ENCODE assay signal across 24 cellular contexts in the genomic region with DNA sequence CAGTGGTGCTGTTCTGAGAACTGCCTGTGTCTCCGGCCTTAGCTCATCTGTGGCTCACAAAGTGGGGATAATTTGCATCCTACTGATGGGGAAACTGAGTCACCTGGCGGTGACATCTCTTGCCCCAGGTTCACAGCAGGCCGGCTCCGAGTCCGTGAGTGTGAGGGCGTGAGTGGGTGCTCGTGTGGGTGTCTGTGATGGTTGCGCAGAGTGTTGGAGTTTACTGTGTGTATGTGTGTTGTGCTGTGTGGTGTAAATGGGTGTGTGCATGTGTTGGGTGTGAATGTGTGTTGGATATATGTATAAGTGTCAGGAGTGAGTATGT.
A peak's percentile ranks its signal among the peaks of the same experiment; 100 is the strongest.
DNase-seq lines count a peak whose midpoint lies in the region; ATAC-seq and TF ChIP-seq lines count a peak whose summit lies in the region.
"Had no signal": no experiment of that assay in that cellular context is flagged by ENCODE, and none has a peak within 500 bp of the region (broad histone marks: within the 10 kb centered on the region; RNA-seq: fewer than 3 reads in every experiment).

No MANE protein-coding gene starts in this region.

- H3K36me3 ChIP-seq in mammary epithelial cell (ENCODE audit: insufficient read depth, low read length) (no peaks in the 10 kb centered on the region), hepatocyte (replicated peaks; ENCODE audit: insufficient read depth, low read depth) (no peaks in the 10 kb centered on the region)
- H3K36me3 ChIP-seq: colonic mucosa had no signal

- TF ChIP-seq CTCF in MCF 10A (IDR thresholded peaks at IDR 0.05; ENCODE audit: unreplicated experiment) (no peak), mammary epithelial cell (conservative IDR thresholded peaks at IDR 0.05 in 1 of 2, IDR thresholded peaks at IDR 0.05 in 1 of 2; ENCODE audit: extremely low read depth in 1 of 2, insufficient read depth in 1 of 2, low read depth in 1 of 2, low read length in 2 of 2) (no peak), WTC11 (IDR thresholded peaks at IDR 0.05) (no peak), hepatocyte (IDR thresholded peaks at IDR 0.05; ENCODE audit: poor library complexity) (no peak), type B pancreatic cell (conservative IDR thresholded peaks at IDR 0.05) (no peak)

- H3K27ac ChIP-seq in mammary epithelial cell (ENCODE audit: insufficient read depth, low read depth, low read length) (no peak overlapping the region), hepatocyte (peak overlapping the region; percentile 77)
- H3K27ac ChIP-seq: colonic mucosa, epithelial cell of prostate, KMS-11 had no signal

- dilution Hi-C loops in mammary epithelial cell (cut with HindIII; ENCODE audit: low sequenced_read_pairs) = no loop called here

- H3K9ac ChIP-seq in mammary epithelial cell (ENCODE audit: insufficient read depth, low read length) = no peak overlapping the region
- H3K9ac ChIP-seq: KMS-11 had no signal

- WGBS in mammary epithelial cell (ENCODE audit: low coverage, missing lambda C conversion rate) = 100% methylated on average over 2 of the region's 8 CpGs
- 93% methylated on average over 8 of the region's 8 CpGs for WGBS in hepatocyte (ENCODE audit: low lambda C conversion rate, missing lambda C conversion rate)

- H3K27ac Mint-ChIP-seq in MCF 10A (ENCODE audit: low read depth, unreplicated experiment) = peak overlapping the region; percentile 52
- peak overlapping the region; percentile 92 for H3K27ac Mint-ChIP-seq in WTC11
- H3K27ac Mint-ChIP-seq in type B pancreatic cell = peak overlapping the region; percentile 32
- H3K27ac Mint-ChIP-seq: activated CD4-positive, alpha-beta T cell treated with anti-CD3 and anti-CD28 coated beads for 36 hours; activated T-helper 2 cell treated with anti-CD3 and anti-CD28 coated beads, Interferon-gamma antibody, Interleukin-2, Interleukin-4, amounts not matched to agents 10 μg/mL and 5 μg/mL and 100 μg/mL, durations not matched to agents 14 hours and 24 hours and 36 hours; CD4-positive, alpha-beta T cell; naive thymus-derived CD4-positive, alpha-beta T cell had no signal

- H3K9me3 Mint-ChIP-seq in MCF 10A (ENCODE audit: unreplicated experiment) (peaks cover 9% of the 10 kb centered on the region), WTC11 (peaks cover 9% of the 10 kb centered on the region), type B pancreatic cell (no peaks in the 10 kb centered on the region)
- H3K9me3 Mint-ChIP-seq: activated T-helper 2 cell treated with anti-CD3 and anti-CD28 coated beads, Interferon-gamma antibody, Interleukin-2, Interleukin-4, amounts not matched to agents 10 μg/mL and 5 μg/mL and 100 μg/mL, durations not matched to agents 14 hours and 24 hours and 36 hours; CD4-positive, alpha-beta T cell had no signal

- in situ Hi-C loops in mammary epithelial cell (cut with MboI; ENCODE audit: low sequenced_read_pairs in 2 of 2) = no loop called here

- no peak for ATAC-seq in WTC11
- no peak for ATAC-seq in GM21515 (IDR thresholded peaks at IDR 0.05; ENCODE audit: unreplicated experiment)
- ATAC-seq in HG03108 (IDR thresholded peaks at IDR 0.05; ENCODE audit: unreplicated experiment) = no peak
- ATAC-seq: activated CD4-positive, alpha-beta T cell treated with anti-CD3 and anti-CD28 coated beads for 36 hours; naive thymus-derived CD4-positive, alpha-beta T cell; SK-N-SH treated with all-trans-retinoic acid at 6 μM for 48 hours had no signal

- no peak for DNase-seq in MCF 10A (ENCODE audit: unreplicated experiment)
- no peak for DNase-seq in mammary epithelial cell
- DNase-seq in WTC11 (ENCODE audit: low spot score) = no peak
- no peak for DNase-seq in hepatocyte (ENCODE audit: low spot score)
- DNase-seq in type B pancreatic cell (ENCODE audit: extremely low spot score, unreplicated experiment) = no peak
- no peak for DNase-seq in NCI-H345 treated with DMSO at 0.1 percent for 48 hours (lab: John Stamatoyannopoulos, UW; ENCODE audit: unreplicated experiment)
- DNase-seq: activated CD4-positive, alpha-beta T cell treated with anti-CD3 and anti-CD28 coated beads for 36 hours; activated naive CD4-positive, alpha-beta T cell treated with anti-CD3 and anti-CD28 coated beads, Interleukin-2, amount 50 U/mL, for 16 hours; activated T-cell treated with anti-CD3 and anti-CD28 coated beads for 4 hours; CD4-positive, alpha-beta T cell; colonic mucosa; effector CD4-positive, alpha-beta T cell; H7; naive thymus-derived CD4-positive, alpha-beta T cell; NCI-H2029 treated with DMSO at 0.1 percent for 48 hours; NCI-H526; OCI-M1; Right ventricle myocardium superior had no signal

- H3K36me3 Mint-ChIP-seq in MCF 10A (ENCODE audit: insufficient read depth, unreplicated experiment) (no peaks in the 10 kb centered on the region), WTC11 (0 out of 2 replicates have a peak, but pooled peaks cover 3% of the 10 kb centered on the region), type B pancreatic cell (peaks cover 9% of the 10 kb centered on the region)
- H3K36me3 Mint-ChIP-seq: naive thymus-derived CD4-positive, alpha-beta T cell had no signal

- peaks cover 21% of the 10 kb centered on the region for H3K4me1 Mint-ChIP-seq in MCF 10A (ENCODE audit: insufficient read depth, unreplicated experiment)
- H3K4me1 Mint-ChIP-seq in WTC11 = peaks cover 42% of the 10 kb centered on the region
- H3K4me1 Mint-ChIP-seq in type B pancreatic cell (ENCODE audit: unreplicated experiment) = peaks cover 38% of the 10 kb centered on the region
- H3K4me1 Mint-ChIP-seq: activated CD4-positive, alpha-beta T cell treated with anti-CD3 and anti-CD28 coated beads for 36 hours had no signal

- POLR2A ChIA-PET in MCF 10A (lab: Yijun Ruan, JAX) (interaction anchor here (0.6 kb wide), 1 partner anchor 88 kb away, joined by 3 read pairs; no protein-coding TSS in a partner anchor), WTC11 (lab: Charles Lee) (no interaction called here)

- intact Hi-C loops in MCF 10A (cut with micrococcal nuclease) = no loop called here
- intact Hi-C loops in mammary epithelial cell (cut with micrococcal nuclease) = no loop called here

- H3K4me1 ChIP-seq in mammary epithelial cell (ENCODE audit: insufficient read depth, low read length) = peaks cover 37% of the 10 kb centered on the region
- peaks cover 66% of the 10 kb centered on the region for H3K4me1 ChIP-seq in hepatocyte (ENCODE audit: insufficient read depth)

- no peaks in the 10 kb centered on the region for H4K20me1 ChIP-seq in mammary epithelial cell (ENCODE audit: insufficient read depth, low read length)
- peaks cover 6% of the 10 kb centered on the region for H4K20me1 ChIP-seq in hepatocyte (ENCODE audit: insufficient read depth, poor library complexity, severe bottlenecking)

- H3K9me3 ChIP-seq in mammary epithelial cell (replicated peaks; ENCODE audit: insufficient read depth, low read length) (no peaks in the 10 kb centered on the region), hepatocyte (ENCODE audit: low read depth) (no peaks in the 10 kb centered on the region)
- H3K9me3 ChIP-seq: colonic mucosa had no signal

- H3K79me2 ChIP-seq in mammary epithelial cell (ENCODE audit: insufficient read depth, low read length) (no peaks in the 10 kb centered on the region), hepatocyte (peaks cover 16% of the 10 kb centered on the region)

- H3K4me2 ChIP-seq in mammary epithelial cell (ENCODE audit: insufficient read depth, low read depth, low read length) (no peak overlapping the region), hepatocyte (peak overlapping the region; percentile 64)
- H3K4me2 ChIP-seq: KMS-11 had no signal

- H3K4me3 ChIP-seq in mammary epithelial cell (replicated peaks in 1 of 3; ENCODE audit: insufficient read depth in 1 of 3, low read depth in 2 of 3, low read length in 3 of 3) = no peak overlapping the region
- no peak overlapping the region for H3K4me3 ChIP-seq in hepatocyte
- H3K4me3 ChIP-seq: colonic mucosa had no signal

- no peak overlapping the region for H3K4me3 Mint-ChIP-seq in MCF 10A (ENCODE audit: unreplicated experiment)
- H3K4me3 Mint-ChIP-seq in WTC11 = no peak overlapping the region
- peak overlapping the region; percentile 47 for H3K4me3 Mint-ChIP-seq in type B pancreatic cell
- H3K4me3 Mint-ChIP-seq: activated CD4-positive, alpha-beta T cell treated with anti-CD3 and anti-CD28 coated beads for 36 hours; CD4-positive, alpha-beta T cell; naive thymus-derived CD4-positive, alpha-beta T cell had no signal

- no TSS peak for BruUV-seq in MCF 10A (replicated peaks; lab: Mats Ljungman, UMichigan)
- no TSS peak for BruUV-seq in mammary epithelial cell (replicated peaks; lab: Mats Ljungman, UMichigan)

- H2AFZ ChIP-seq in mammary epithelial cell (ENCODE audit: low read depth, low read length) (no peak overlapping the region), hepatocyte (no peak overlapping the region)

- H3K27me3 Mint-ChIP-seq in MCF 10A (ENCODE audit: insufficient read depth, unreplicated experiment) (no peaks in the 10 kb centered on the region), WTC11 (ENCODE audit: low read depth) (no peaks in the 10 kb centered on the region), type B pancreatic cell (no peaks in the 10 kb centered on the region)
- H3K27me3 Mint-ChIP-seq: activated CD4-positive, alpha-beta T cell treated with anti-CD3 and anti-CD28 coated beads for 36 hours; CD4-positive, alpha-beta T cell had no signal

- CTCF ChIA-PET in MCF 10A (lab: Yijun Ruan, JAX) (no interaction called here), mammary epithelial cell (lab: Charles Lee; ENCODE audit: low non-redundant PET) (no interaction called here), WTC11 (lab: Charles Lee) (no interaction called here)

- H3K27me3 ChIP-seq in mammary epithelial cell (ENCODE audit: insufficient read depth, low read length) = no peaks in the 10 kb centered on the region
- H3K27me3 ChIP-seq in hepatocyte = no peaks in the 10 kb centered on the region
- H3K27me3 ChIP-seq: colonic mucosa had no signal

- no peaks in the 10 kb centered on the region for H3K9me2 ChIP-seq in hepatocyte (replicated peaks; ENCODE audit: insufficient read depth)

TF ChIP-seq in WTC11, 78 proteins besides CTCF, POLR2A, EP300 and RAD21 (continues in another document):
- TF ChIP-seq, protein P1, sequence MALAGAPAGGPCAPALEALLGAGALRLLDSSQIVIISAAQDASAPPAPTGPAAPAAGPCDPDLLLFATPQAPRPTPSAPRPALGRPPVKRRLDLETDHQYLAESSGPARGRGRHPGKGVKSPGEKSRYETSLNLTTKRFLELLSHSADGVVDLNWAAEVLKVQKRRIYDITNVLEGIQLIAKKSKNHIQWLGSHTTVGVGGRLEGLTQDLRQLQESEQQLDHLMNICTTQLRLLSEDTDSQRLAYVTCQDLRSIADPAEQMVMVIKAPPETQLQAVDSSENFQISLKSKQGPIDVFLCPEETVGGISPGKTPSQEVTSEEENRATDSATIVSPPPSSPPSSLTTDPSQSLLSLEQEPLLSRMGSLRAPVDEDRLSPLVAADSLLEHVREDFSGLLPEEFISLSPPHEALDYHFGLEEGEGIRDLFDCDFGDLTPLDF (CRISPR knock-in tag; IDR thresholded peaks at IDR 0.05) = no peak
- TF ChIP-seq ATF3 (CRISPR knock-in tag; conservative IDR thresholded peaks at IDR 0.05) = no peak
- no peak for TF ChIP-seq MYBL2 (CRISPR knock-in tag; IDR thresholded peaks at IDR 0.05)

Comparison
In these comparisons a context has a peak if more than half of its experiments do, and no peak if none do; other contexts are left out.
1. H3K27ac Mint-ChIP-seq: peak in every context shown above with its lines; median percentile 92 in WTC11; 52 in MCF 10A; 32 in type B pancreatic cell.